ENCODE assay signal across 28 cellular contexts in genomic region chr12:132953771-132954170, GRCh38. TPM values are rescaled to one million over a fixed set of nuclear protein-coding genes. Genes with fewer than 3 reads are reported as not detected.
A peak's percentile ranks its signal among the peaks of the same experiment; 100 is the strongest.
DNase-seq lines count a peak whose midpoint lies in the region; FAIRE-seq and TF ChIP-seq lines count a peak whose summit lies in the region.
"Had no signal": no experiment of that assay in that cellular context is flagged by ENCODE, and none has a peak within 500 bp of the region (broad histone marks: within the 10 kb centered on the region; RNA-seq: fewer than 3 reads in every experiment).

No MANE protein-coding gene starts in this region.

- POLR2A ChIA-PET in CD4-positive, alpha-beta memory T cell (lab: Charles Lee; ENCODE audit: partially characterized antibody): no interaction called here

- H3K4me3 Mint-ChIP-seq in CD4-positive, alpha-beta memory T cell: peak overlapping the region in 5 of 8 donors; percentile 1 to 68 (median 29)
- H3K4me3 Mint-ChIP-seq in HFFc6: peak overlapping the region; percentile 31; the same call in 1 of the 2 replicates
- peak overlapping the region; percentile 18 for H3K4me3 Mint-ChIP-seq in endodermal cell
- peak overlapping the region; percentile 84 for H3K4me3 Mint-ChIP-seq in neural crest cell
- no peak overlapping the region for H3K4me3 Mint-ChIP-seq in activated naive CD8-positive, alpha-beta T cell treated with anti-CD3 and anti-CD28 coated beads for 36 hours

- H3K9me3 ChIP-seq in CD4-positive, alpha-beta memory T cell (ENCODE audit: control insufficient read depth in 1 of 2, low read length in 2 of 2): peaks cover 3 to 12% of the 10 kb centered on the region in 2 donors
- peaks cover 68% of the 10 kb centered on the region for H3K9me3 ChIP-seq in endodermal cell (ENCODE audit: control insufficient read depth, low read length)

- no peak overlapping the region for H3K4me3 ChIP-seq in CD4-positive, alpha-beta memory T cell (ENCODE audit: low read length in 2 of 2)
- H3K4me3 ChIP-seq in endodermal cell (ENCODE audit: low read length): peak overlapping the region; percentile 58
- H3K4me3 ChIP-seq: suprapubic skin had no signal

- H3K27me3 Mint-ChIP-seq in CD4-positive, alpha-beta memory T cell: no peaks in the 10 kb centered on the region
- H3K27me3 Mint-ChIP-seq in HFFc6 (ENCODE audit: insufficient read depth) (peaks cover 25% of the 10 kb centered on the region), endodermal cell (ENCODE audit: insufficient read depth) (no peaks in the 10 kb centered on the region), neural crest cell (ENCODE audit: low read depth) (peaks cover 3% of the 10 kb centered on the region)
- H3K27me3 Mint-ChIP-seq in activated naive CD8-positive, alpha-beta T cell treated with anti-CD3 and anti-CD28 coated beads for 36 hours: no peaks in the 10 kb centered on the region
- H3K27me3 Mint-ChIP-seq: stimulated activated naive B cell treated with anti-CD40 and anti-IgM and Interleukin-4, amounts not matched to agents 10 μg/mL and 1 μg/mL and 100 μg/mL, for 72 hours had no signal

- no peak for DNase-seq in CD4-positive, alpha-beta memory T cell
- DNase-seq in HFFc6 (no peak), endodermal cell (peak; percentile 25), neural crest cell (ENCODE audit: low read depth, low spot score) (no peak), SKM-1 treated with dmso at 0.1 percent for 144 hours (lab: John Stamatoyannopoulos, UW; ENCODE audit: unreplicated experiment) (no peak), frontal cortex (ENCODE audit: low spot score in 2 of 2) (no peak)
- no peak for DNase-seq in activated naive CD8-positive, alpha-beta T cell treated with anti-CD3 and anti-CD28 coated beads for 36 hours
- DNase-seq: activated CD4-positive, CD25-positive, alpha-beta regulatory T cell treated with anti-CD3 and anti-CD28 coated beads, Interleukin-2, amount 50 U/mL, for 72 hours; activated CD8-positive, alpha-beta memory T cell treated with anti-CD3 and anti-CD28 coated beads for 24 hours; activated naive CD4-positive, alpha-beta T cell treated with Interleukin-2 at 50 U/mL for 16 hours; aorta; cortex of kidney; DMS 273 treated with DMSO at 0.1 percent for 48 hours; gastrocnemius medialis; GM23248; hippocampal formation; NCI-H1417 treated with DMSO at 0.1 percent for 48 hours; NCI-H2081; NCI-H226; SIG-M5; stimulated activated CD4-positive, alpha-beta T cell treated with anti-CD3 and anti-CD28 coated beads, Interleukin-12 subunit alpha, Interleukin-12 subunit beta, amount 100 ng/mL, for 4 hours; stimulated activated CD4-positive, alpha-beta T cell treated with anti-CD3 and anti-CD28 coated beads, Interleukin-4, amount 100 ng/mL, for 24 hours; stimulated activated naive B cell treated with anti-CD40 and anti-IgM and Interleukin-4, amounts not matched to agents 10 μg/mL and 1 μg/mL and 100 μg/mL, for 72 hours had no signal

- peaks cover 17 to 40% (median 28%) of the 10 kb centered on the region in 4 donors for H3K4me1 Mint-ChIP-seq in CD4-positive, alpha-beta memory T cell
- H3K4me1 Mint-ChIP-seq in HFFc6 (ENCODE audit: low read depth) (peaks cover 17% of the 10 kb centered on the region), endodermal cell (peaks cover 9% of the 10 kb centered on the region), neural crest cell (peaks cover 25% of the 10 kb centered on the region)
- H3K4me1 Mint-ChIP-seq in activated naive CD8-positive, alpha-beta T cell treated with anti-CD3 and anti-CD28 coated beads for 36 hours: peaks cover 12% of the 10 kb centered on the region

- CTCF ChIA-PET in CD4-positive, alpha-beta memory T cell (lab: Charles Lee; ENCODE audit: partially characterized antibody): interaction anchor here (0.6 to 1.0 kb wide), 2 partner anchors 16 to 31 kb away, joined by 3 read pairs; no protein-coding TSS in a partner anchor

- H3K27ac Mint-ChIP-seq in CD4-positive, alpha-beta memory T cell: peak overlapping the region in 6 of 7 donors; percentile 7 to 67 (median 51)
- H3K27ac Mint-ChIP-seq in HFFc6: peak overlapping the region; percentile 36
- no peak overlapping the region for H3K27ac Mint-ChIP-seq in endodermal cell
- no peak overlapping the region for H3K27ac Mint-ChIP-seq in neural crest cell (ENCODE audit: unreplicated experiment)
- no peak overlapping the region for H3K27ac Mint-ChIP-seq in activated naive CD8-positive, alpha-beta T cell treated with anti-CD3 and anti-CD28 coated beads for 36 hours

- no peaks in the 10 kb centered on the region for H3K36me3 ChIP-seq in CD4-positive, alpha-beta memory T cell (ENCODE audit: insufficient read depth, low read length)
- H3K36me3 ChIP-seq in endodermal cell (ENCODE audit: control insufficient read depth, insufficient read depth, low read length): peaks cover 10% of the 10 kb centered on the region

- intact Hi-C loops in CD4-positive, alpha-beta memory T cell (cut with micrococcal nuclease): no loop called here

- H3K36me3 Mint-ChIP-seq in CD4-positive, alpha-beta memory T cell: peaks cover 20 to 30% of the 10 kb centered on the region in 2 donors
- H3K36me3 Mint-ChIP-seq in HFFc6 (ENCODE audit: low read depth) (peaks cover 35% of the 10 kb centered on the region), endodermal cell (ENCODE audit: low read depth) (peaks cover 32% of the 10 kb centered on the region), neural crest cell (ENCODE audit: low read depth) (peaks cover 45% of the 10 kb centered on the region)
- H3K36me3 Mint-ChIP-seq in activated naive CD8-positive, alpha-beta T cell treated with anti-CD3 and anti-CD28 coated beads for 36 hours: peaks cover 26% of the 10 kb centered on the region

- H3K27me3 ChIP-seq in CD4-positive, alpha-beta memory T cell (ENCODE audit: insufficient read depth, low read length): no peaks in the 10 kb centered on the region
- no peaks in the 10 kb centered on the region for H3K27me3 ChIP-seq in endodermal cell (ENCODE audit: control insufficient read depth, insufficient read depth, low read length, poor library complexity, severe bottlenecking)
- H3K27me3 ChIP-seq: gastrocnemius medialis, suprapubic skin had no signal

- no peak for FAIRE-seq in frontal cortex (lab: Jason Lieb, UNC)
- FAIRE-seq: GM12892, HTR-8/SVneo, RCC 7860 had no signal

- TF ChIP-seq CTCF in HFFc6 (IDR thresholded peaks at IDR 0.05): no peak
- no peak for TF ChIP-seq CTCF in endodermal cell (conservative IDR thresholded peaks at IDR 0.05)
- no peak for TF ChIP-seq CTCF in neural crest cell (conservative IDR thresholded peaks at IDR 0.05)

- H3K9ac ChIP-seq in endodermal cell (ENCODE audit: extremely low read depth, low read length, poor library complexity, severe bottlenecking): no peak overlapping the region

- H3K27ac ChIP-seq in CD4-positive, alpha-beta memory T cell (ENCODE audit: low read depth, low read length): no peak overlapping the region
- no peak overlapping the region for H3K27ac ChIP-seq in endodermal cell (ENCODE audit: low read depth, low read length)
- H3K27ac ChIP-seq: C4-2B, gastrocnemius medialis, suprapubic skin had no signal

- 84 to 85% methylated on average over 2 to 7 of the region's 7 CpGs for WGBS in endodermal cell (ENCODE audit: insufficient coverage in 1 of 2, insufficient read length in 1 of 2), 2 experiments

- H3K4me1 ChIP-seq in CD4-positive, alpha-beta memory T cell (ENCODE audit: insufficient read depth, low read length): peaks cover 13% of the 10 kb centered on the region
- no peaks in the 10 kb centered on the region for H3K4me1 ChIP-seq in endodermal cell (ENCODE audit: control insufficient read depth, insufficient read depth, low read length)

- H3K9me3 Mint-ChIP-seq in CD4-positive, alpha-beta memory T cell: peaks cover 0 to 16% (median 9%) of the 10 kb centered on the region in 8 donors
- H3K9me3 Mint-ChIP-seq in HFFc6 (peaks cover 26% of the 10 kb centered on the region), endodermal cell (peaks cover 61% of the 10 kb centered on the region), neural crest cell (peaks cover 20% of the 10 kb centered on the region)
- peaks cover 19% of the 10 kb centered on the region for H3K9me3 Mint-ChIP-seq in activated naive CD8-positive, alpha-beta T cell treated with anti-CD3 and anti-CD28 coated beads for 36 hours

RNA-seq across cellular contexts. Expression of gene ZNF605, which starts 2.3 kb away (rescaled TPM):
- 10 to 100 TPM; 16.5 to 17.2 TPM for total RNA-seq in CD4-positive, alpha-beta memory T cell
- 1 to 10 TPM in 1 of 2 donors, under 1 TPM in 1; 0.59 to 2.1 TPM for polyA plus RNA-seq in CD4-positive, alpha-beta memory T cell
- total RNA-seq in HFFc6 (2021; fragmentation: NEBNext Ultra II Directional; extraction: Animal tissue kit (Norgen Biotek cat#: 25700)): 10 to 100 TPM in 1 of 6 experiments, 1 to 10 TPM in 5; 6.2 to 11.8 (median 7.6) TPM
- total RNA-seq in endodermal cell (10 to 100 TPM; 12.8 to 25.8 TPM), neural crest cell (19.6 and 22.3 TPM in 2 replicates), frontal cortex (18.8 TPM)
- 9.9 TPM for polyA plus RNA-seq in endodermal cell (2013, experiment 1 of 2)
- 9.2 TPM for polyA plus RNA-seq in endodermal cell (2013, experiment 2 of 2)
- 1 to 10 TPM; 4.2 to 5.1 TPM for total RNA-seq in activated naive CD8-positive, alpha-beta T cell treated with anti-CD3 and anti-CD28 coated beads for 36 hours

RNA-seq across cellular contexts. Expression of gene ZNF26, which starts 32.4 kb away (rescaled TPM):
- total RNA-seq in CD4-positive, alpha-beta memory T cell: 10 to 100 TPM; 25.9 to 28.2 TPM
- polyA plus RNA-seq in CD4-positive, alpha-beta memory T cell: 10 to 100 TPM; 13.7 to 15.4 TPM
- total RNA-seq in HFFc6 (2021; fragmentation: NEBNext Ultra II Directional; extraction: Animal tissue kit (Norgen Biotek cat#: 25700)): 1 to 10 TPM; 5.9 to 6.6 (median 6.1) TPM
- 10 to 100 TPM; 13.5 to 16.0 TPM for total RNA-seq in endodermal cell
- polyA plus RNA-seq in endodermal cell (2013, experiment 1 of 2): 7.8 TPM
- 7.7 TPM for polyA plus RNA-seq in endodermal cell (2013, experiment 2 of 2)
- 12.9 and 13.5 TPM in 2 replicates for total RNA-seq in neural crest cell
- 10 to 100 TPM; 17.4 to 19.1 TPM for total RNA-seq in activated naive CD8-positive, alpha-beta T cell treated with anti-CD3 and anti-CD28 coated beads for 36 hours
- total RNA-seq in frontal cortex: 14.3 TPM

Comparison
In these comparisons a context has a peak if more than half of its experiments do, and no peak if none do; other contexts are left out.
1. H3K27ac Mint-ChIP-seq: peak in CD4-positive, alpha-beta memory T cell (6 of 7) and HFFc6 (single experiment); none in endodermal cell (single experiment), neural crest cell (single experiment) and activated naive CD8-positive, alpha-beta T cell treated with anti-CD3 and anti-CD28 coated beads for 36 hours (single experiment).